15 cellular contexts compared by ENCODE assay signal in genomic region chr2:22497789-22498188, GRCh38.
"Had no signal": no experiment of that assay in that cellular context is flagged by ENCODE, and none has a peak within 500 bp of the region (broad histone marks: within the 10 kb centered on the region; RNA-seq: fewer than 3 reads in every experiment).

No MANE protein-coding gene starts in this region.

- H3K9me3 ChIP-seq: right atrium auricular region had no signal

- H3K36me3 ChIP-seq: right atrium auricular region had no signal

- H3K27ac ChIP-seq: foreskin keratinocyte, right atrium auricular region had no signal

- H3K27me3 ChIP-seq: foreskin keratinocyte, right atrium auricular region had no signal

- H3K4me3 ChIP-seq: right atrium auricular region had no signal

- H3K4me1 ChIP-seq: foreskin keratinocyte had no signal

- DNase-seq: activated CD4-positive, alpha-beta T cell treated with anti-CD3 and anti-CD28 coated beads, Interleukin-2, amount 10 ng/mL, durations not matched to agents 7 days and 5 days; activated CD4-positive, CD25-positive, alpha-beta regulatory T cell; activated CD8-positive, alpha-beta memory T cell treated with anti-CD3 and anti-CD28 coated beads, Interleukin-2, amount 50 U/mL, for 48 hours; activated gamma-delta T cell; activated T-cell treated with anti-CD3 and anti-CD28 coated beads, Interleukin-2, amount 50 U/mL, for 72 hours; effector memory CD8-positive, alpha-beta T cell; foreskin keratinocyte; left ventricle myocardium superior; naive thymus-derived CD8-positive, alpha-beta T cell; small intestine; stimulated activated CD4-positive, alpha-beta T cell treated with anti-CD3 and anti-CD28 coated beads, Interleukin-4, amount 100 ng/mL, for 24 hours; stimulated activated naive CD4-positive, alpha-beta T cell; substantia nigra; trophoblast cell had no signal
